1 cellular context compared by ENCODE assay signal in genomic region chr17:77451894-77452852, GRCh38.
TF ChIP-seq lines count a peak whose summit lies in the region.

No MANE protein-coding gene starts in this region.

TF ChIP-seq in HepG2, 621 proteins besides CTCF, POLR2A, EP300 and RAD21 (continued from another document):
- TF ChIP-seq SNAPC4 (CRISPR knock-in tag; IDR thresholded peaks at IDR 0.05) (peak; percentile 5; the same call in 1 of the 2 replicates), HNRNPLL (IDR thresholded peaks at IDR 0.05; ENCODE audit: low read depth, low read length, poor library complexity, severe bottlenecking) (no peak), AGO2 (optimal IDR thresholded peaks at IDR 0.05; ENCODE audit: low read depth, low read length) (peak; percentile 91), ATF5 (CRISPR knock-in tag; IDR thresholded peaks at IDR 0.05; ENCODE audit: low read depth) (0 out of 2 replicates have a peak, but pooled peaks have one; percentile 14), ZNF20 (CRISPR knock-in tag; IDR thresholded peaks at IDR 0.05) (peak; percentile 60; the same call in 1 of the 2 replicates), ZNF572 (CRISPR knock-in tag; IDR thresholded peaks at IDR 0.05) (0 out of 2 replicates have a peak, but pooled peaks have one; percentile 42), NR2F6 (IDR thresholded peaks at IDR 0.05) (no peak; the same call in 1 of the 2 replicates), NR2F6 (CRISPR knock-in tag; IDR thresholded peaks at IDR 0.05) (0 out of 2 replicates have a peak, but pooled peaks have one; percentile 6), MYNN (CRISPR knock-in tag; IDR thresholded peaks at IDR 0.05; ENCODE audit: low read depth) (0 out of 2 replicates have a peak, but pooled peaks have one; percentile 46), ZNF564 (CRISPR knock-in tag; IDR thresholded peaks at IDR 0.05) (peak; percentile 5; the same call in 1 of the 2 replicates), ZNF792 (CRISPR knock-in tag; IDR thresholded peaks at IDR 0.05) (0 out of 2 replicates have a peak, but pooled peaks have one; percentile 29), ZNF614 (CRISPR knock-in tag; IDR thresholded peaks at IDR 0.05; ENCODE audit: borderline replicate concordance) (no peak), ZBTB44 (CRISPR knock-in tag; IDR thresholded peaks at IDR 0.05) (0 out of 2 replicates have a peak, but pooled peaks have one; percentile 62), ZNF660 (CRISPR knock-in tag; IDR thresholded peaks at IDR 0.05; ENCODE audit: borderline replicate concordance, low read depth) (no peak), FLYWCH1 (CRISPR knock-in tag; IDR thresholded peaks at IDR 0.05) (no peak), HOXA5 (CRISPR knock-in tag; IDR thresholded peaks at IDR 0.05) (0 out of 2 replicates have a peak, but pooled peaks have one; percentile 17), TOPORS (CRISPR knock-in tag; IDR thresholded peaks at IDR 0.05) (peak; percentile 94), ZNF333 (CRISPR knock-in tag; IDR thresholded peaks at IDR 0.05; ENCODE audit: borderline replicate concordance) (0 out of 2 replicates have a peak, but pooled peaks have one; percentile 13), ZFYVE20 (CRISPR knock-in tag; IDR thresholded peaks at IDR 0.05; ENCODE audit: borderline replicate concordance, low read depth) (0 out of 2 replicates have a peak, but pooled peaks have one; percentile 5), ZNF281 (CRISPR knock-in tag; IDR thresholded peaks at IDR 0.05; ENCODE audit: borderline replicate concordance) (no peak; the same call in 1 of the 2 replicates)
